In genomic region chr6:161246725-161247124, GRCh38 we compare ENCODE assay signal across 27 cellular contexts.
"Had no signal": no experiment of that assay in that cellular context is flagged by ENCODE, and none has a peak within 500 bp of the region (broad histone marks: within the 10 kb centered on the region; RNA-seq: fewer than 3 reads in every experiment).

No MANE protein-coding gene starts in this region.

- H3K27ac Mint-ChIP-seq: activated naive CD4-positive, alpha-beta T cell treated with anti-CD3 and anti-CD28 coated beads for 36 hours; activated naive CD8-positive, alpha-beta T cell treated with anti-CD3 and anti-CD28 coated beads for 36 hours; activated T-helper 1 cell treated with anti-CD3 and anti-CD28 coated beads, Interleukin-12 subunit alpha, Interleukin-12 subunit beta, Interleukin-2, Interleukin-4 antibody, amounts not matched to agents 30 ng/mL and 10 ng/mL and 1 ng/mL, durations not matched to agents 14 hours and 24 hours and 36 hours; natural killer cell treated with Interleukin-12 subunit alpha and Interleukin-12 subunit beta and Interleukin-15 and Interleukin-18, amount 100 ng/mL, for 72 hours had no signal

- H3K27me3 Mint-ChIP-seq: activated naive CD8-positive, alpha-beta T cell treated with anti-CD3 and anti-CD28 coated beads for 36 hours; natural killer cell treated with Interleukin-12 subunit alpha and Interleukin-12 subunit beta and Interleukin-15 and Interleukin-18, amount 100 ng/mL, for 72 hours had no signal

- ATAC-seq: activated CD4-positive, CD25-positive, alpha-beta regulatory T cell treated with anti-CD3 and anti-CD28 coated beads, Interleukin-2, amount 50 U/mL, for 24 hours; heart right ventricle; mucosa of descending colon; natural killer cell treated with Interleukin-12 subunit alpha and Interleukin-12 subunit beta and Interleukin-15 and Interleukin-18, amount 100 ng/mL, for 72 hours; right cardiac atrium had no signal

- H3K27ac ChIP-seq: adrenal gland, ascending aorta, brain microvascular endothelial cell, coronary artery, heart right ventricle, left ventricle myocardium inferior, neutrophil, tibial nerve, VCaP had no signal

- H3K36me3 Mint-ChIP-seq: natural killer cell treated with Interleukin-12 subunit alpha and Interleukin-12 subunit beta and Interleukin-15 and Interleukin-18, amount 100 ng/mL, for 72 hours had no signal

- H3K36me3 ChIP-seq: adrenal gland, ascending aorta, brain microvascular endothelial cell, left ventricle myocardium inferior, neutrophil had no signal

- H3K4me1 ChIP-seq: adrenal gland, ascending aorta, left ventricle myocardium inferior, tibial nerve had no signal

- H3K9me3 ChIP-seq: adrenal gland, ascending aorta, mucosa of descending colon, neutrophil had no signal

- DNase-seq: activated CD4-positive, alpha-beta T cell treated with anti-CD3 and anti-CD28 coated beads for 48 hours; activated CD4-positive, alpha-beta T cell treated with anti-CD3 and anti-CD28 coated beads, Interleukin-2, amount 50 U/mL, for 48 hours; activated CD8-positive, alpha-beta memory T cell treated with anti-CD3 and anti-CD28 coated beads for 24 hours; activated effector memory CD4-positive, alpha-beta T cell treated with anti-CD3 and anti-CD28 coated beads, Interleukin-2, amount 50 U/mL, for 16 hours; activated naive CD4-positive, alpha-beta T cell treated with anti-CD3 and anti-CD28 coated beads for 36 hours; activated naive CD8-positive, alpha-beta T cell treated with anti-CD3 and anti-CD28 coated beads for 36 hours; adrenal gland; brain microvascular endothelial cell; foreskin melanocyte; heart right ventricle; islet precursor cell; left ventricle myocardium inferior; mesendoderm; mucosa of descending colon; right cardiac atrium; stimulated activated CD4-positive, alpha-beta T cell treated with anti-CD3 and anti-CD28 coated beads, Interleukin-2, amount 100 ng/mL, for 48 hours; stimulated activated naive CD4-positive, alpha-beta T cell treated with Interleukin-2 at 50 U/mL for 16 hours had no signal

- H3K4me3 ChIP-seq: adrenal gland, ascending aorta, coronary artery, dorsolateral prefrontal cortex, heart right ventricle, left ventricle myocardium inferior, lung, mucosa of descending colon, tibial nerve had no signal

- H3K9me3 Mint-ChIP-seq: activated naive CD4-positive, alpha-beta T cell treated with anti-CD3 and anti-CD28 coated beads for 36 hours; activated T-helper 1 cell treated with anti-CD3 and anti-CD28 coated beads, Interleukin-12 subunit alpha, Interleukin-12 subunit beta, Interleukin-2, Interleukin-4 antibody, amounts not matched to agents 30 ng/mL and 10 ng/mL and 1 ng/mL, durations not matched to agents 14 hours and 24 hours and 36 hours; natural killer cell treated with Interleukin-12 subunit alpha and Interleukin-12 subunit beta and Interleukin-15 and Interleukin-18, amount 100 ng/mL, for 72 hours had no signal

- H3K4me3 Mint-ChIP-seq: activated naive CD4-positive, alpha-beta T cell treated with anti-CD3 and anti-CD28 coated beads for 36 hours; activated naive CD8-positive, alpha-beta T cell treated with anti-CD3 and anti-CD28 coated beads for 36 hours; activated T-helper 1 cell treated with anti-CD3 and anti-CD28 coated beads, Interleukin-12 subunit alpha, Interleukin-12 subunit beta, Interleukin-2, Interleukin-4 antibody, amounts not matched to agents 30 ng/mL and 10 ng/mL and 1 ng/mL, durations not matched to agents 14 hours and 24 hours and 36 hours; natural killer cell treated with Interleukin-12 subunit alpha and Interleukin-12 subunit beta and Interleukin-15 and Interleukin-18, amount 100 ng/mL, for 72 hours had no signal

- H3K27me3 ChIP-seq: adrenal gland, ascending aorta, brain microvascular endothelial cell, dorsolateral prefrontal cortex, heart right ventricle, neutrophil, tibial nerve had no signal
